ENCODE assay signal across 9 cellular contexts in the genomic region with DNA sequence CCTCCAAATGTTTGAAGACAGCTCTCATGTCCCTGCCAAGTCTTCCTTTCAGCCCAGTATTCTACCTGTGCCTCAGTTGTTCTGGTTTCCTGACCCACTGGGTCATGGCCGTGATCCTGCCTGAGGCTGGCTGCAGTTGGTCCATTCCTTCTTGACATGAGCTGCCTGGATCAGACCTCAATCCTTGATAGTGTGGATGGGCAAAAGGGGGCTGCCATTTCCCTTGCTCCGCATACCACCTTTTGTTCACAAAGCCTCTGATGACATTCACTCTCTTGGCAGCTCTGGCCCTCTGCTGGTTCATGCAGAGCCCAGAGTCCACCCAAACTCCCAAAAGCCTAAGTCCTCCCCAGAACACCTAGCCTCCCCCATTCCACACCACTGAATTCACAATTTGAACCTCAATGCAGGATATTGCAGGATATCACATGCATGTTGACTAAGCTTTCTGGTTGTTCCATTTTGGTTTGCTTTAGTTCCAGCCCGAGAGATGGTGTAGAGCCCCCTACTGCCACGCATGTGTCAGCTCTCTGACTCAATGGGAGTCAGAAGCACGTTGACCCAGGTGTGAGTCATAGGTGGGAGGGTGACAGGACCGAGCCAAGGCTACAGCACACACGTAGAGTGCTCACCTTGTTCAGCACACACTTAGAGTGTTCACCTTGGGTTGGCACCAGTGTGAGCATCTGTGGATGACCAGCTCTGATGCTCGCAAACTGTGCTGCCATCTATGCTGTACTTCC.
A peak's percentile ranks its signal among the peaks of the same experiment; 100 is the strongest.
DNase-seq lines count a peak whose midpoint lies in the region; ATAC-seq and FAIRE-seq lines count a peak whose summit lies in the region.
"Had no signal": no experiment of that assay in that cellular context is flagged by ENCODE, and none has a peak within 500 bp of the region (broad histone marks: within the 10 kb centered on the region; RNA-seq: fewer than 3 reads in every experiment).

No MANE protein-coding gene starts in this region.

- DNase-seq in activated CD8-positive, alpha-beta memory T cell treated with anti-CD3 and anti-CD28 coated beads, Interleukin-2, amount 50 U/mL, for 48 hours, result peak; percentile 59
- no peak for DNase-seq in activated CD8-positive, alpha-beta memory T cell treated with anti-CD3 and anti-CD28 coated beads, Interleukin-2, amount 50 U/mL, for 4 hours
- DNase-seq in RCC 7860 (ENCODE audit: low spot score) (peak; percentile 23), NCI-H146 (lab: John Stamatoyannopoulos, UW) (no peak), NCI-H2081 (lab: John Stamatoyannopoulos, UW) (no peak), NCI-H69 (lab: John Stamatoyannopoulos, UW) (no peak)
- DNase-seq in stimulated activated CD8-positive, alpha-beta memory T cell treated with anti-CD3 and anti-CD28 coated beads, Interleukin-7, amount 100 ng/mL, for 24 hours (ENCODE audit: low read depth), result peak; percentile 7
- DNase-seq: T1000 had no signal

- ATAC-seq in esophagus mucosa, result peak; percentile 80

- no peak for FAIRE-seq in RCC 7860 (lab: Jason Lieb, UNC)

Comparison
In these comparisons a context has a peak if more than half of its experiments do, and no peak if none do; other contexts are left out.
1. DNase-seq: peak in activated CD8-positive, alpha-beta memory T cell treated with anti-CD3 and anti-CD28 coated beads, Interleukin-2, amount 50 U/mL, for 48 hours (single experiment), RCC 7860 (single experiment) and stimulated activated CD8-positive, alpha-beta memory T cell treated with anti-CD3 and anti-CD28 coated beads, Interleukin-7, amount 100 ng/mL, for 24 hours (single experiment); none in activated CD8-positive, alpha-beta memory T cell treated with anti-CD3 and anti-CD28 coated beads, Interleukin-2, amount 50 U/mL, for 4 hours (single experiment), NCI-H146 (single experiment), NCI-H2081 (0 of 2) and NCI-H69 (single experiment).